ENCODE assay signal across 8 cellular contexts in genomic region chr11:34051349-34052035, GRCh38. TPM values are rescaled to one million over a fixed set of nuclear protein-coding genes. Genes with fewer than 3 reads are reported as not detected.
DNase-seq lines count a peak whose midpoint lies in the region; ATAC-seq and TF ChIP-seq lines count a peak whose summit lies in the region.

A gene with protein sequence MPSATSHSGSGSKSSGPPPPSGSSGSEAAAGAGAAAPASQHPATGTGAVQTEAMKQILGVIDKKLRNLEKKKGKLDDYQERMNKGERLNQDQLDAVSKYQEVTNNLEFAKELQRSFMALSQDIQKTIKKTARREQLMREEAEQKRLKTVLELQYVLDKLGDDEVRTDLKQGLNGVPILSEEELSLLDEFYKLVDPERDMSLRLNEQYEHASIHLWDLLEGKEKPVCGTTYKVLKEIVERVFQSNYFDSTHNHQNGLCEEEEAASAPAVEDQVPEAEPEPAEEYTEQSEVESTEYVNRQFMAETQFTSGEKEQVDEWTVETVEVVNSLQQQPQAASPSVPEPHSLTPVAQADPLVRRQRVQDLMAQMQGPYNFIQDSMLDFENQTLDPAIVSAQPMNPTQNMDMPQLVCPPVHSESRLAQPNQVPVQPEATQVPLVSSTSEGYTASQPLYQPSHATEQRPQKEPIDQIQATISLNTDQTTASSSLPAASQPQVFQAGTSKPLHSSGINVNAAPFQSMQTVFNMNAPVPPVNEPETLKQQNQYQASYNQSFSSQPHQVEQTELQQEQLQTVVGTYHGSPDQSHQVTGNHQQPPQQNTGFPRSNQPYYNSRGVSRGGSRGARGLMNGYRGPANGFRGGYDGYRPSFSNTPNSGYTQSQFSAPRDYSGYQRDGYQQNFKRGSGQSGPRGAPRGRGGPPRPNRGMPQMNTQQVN (plus strand): TSS chr11:34051731. CDS start chr11:34052421, 690 bp downstream.

- H3K36me3 ChIP-seq in SK-N-SH (replicated peaks in 1 of 2; ENCODE audit: control insufficient read depth in 1 of 2, insufficient read depth in 2 of 2, low read length in 1 of 2) (peaks cover 23 to 35% of the 10 kb centered on the region in 2 experiments), suprapubic skin (peaks cover 3% of the 10 kb centered on the region)

- peak within 1 kb of the TSS; percentile 95 for H3K4me2 ChIP-seq in SK-N-SH

- peak within 1 kb of the TSS; percentile 89 for H2AFZ ChIP-seq in SK-N-SH (ENCODE audit: low read depth)

- no peak for TF ChIP-seq RAD21 in SK-N-SH (IDR thresholded peaks at IDR 0.05; ENCODE audit: low read length)

- ATAC-seq in HG02571 (IDR thresholded peaks at IDR 0.05; ENCODE audit: unreplicated experiment), result peak; percentile 60

- peak within 1 kb of the TSS; percentile 95 for H3K4me3 ChIP-seq in SK-N-SH (ENCODE audit: low read depth in 2 of 2, low read length in 1 of 2)
- H3K4me3 ChIP-seq in suprapubic skin, result peak within 1 kb of the TSS; percentile 76

- peak within 1 kb of the TSS; percentile 99 for H3K9ac ChIP-seq in SK-N-SH

- H3K27ac ChIP-seq in SK-N-SH (ENCODE audit: low read depth in 2 of 2, low read length in 1 of 2) (peak within 1 kb of the TSS; percentile 97), suprapubic skin (peak within 1 kb of the TSS; percentile 98)

- CTCF ChIA-PET in SK-N-SH (lab: Yijun Ruan, JAX), result interaction anchor here (1.0 to 2.0 kb wide), 6 partner anchors 10 to 55 kb away, joined by 3 to 7 read pairs (median 3); partner anchors contain the start of gene NAT10

- H3K4me1 ChIP-seq in SK-N-SH (ENCODE audit: control insufficient read depth in 1 of 2, insufficient read depth in 2 of 2, low read depth in 1 of 2, low read length in 1 of 2) (peaks cover 13 to 70% of the 10 kb centered on the region in 2 experiments), suprapubic skin (peaks cover 41% of the 10 kb centered on the region)

- H3F3A ChIP-seq in SK-N-SH (replicated peaks; ENCODE audit: insufficient read depth), result peaks cover 14% of the 10 kb centered on the region

- TF ChIP-seq EP300 in SK-N-SH (IDR thresholded peaks at IDR 0.05; ENCODE audit: borderline replicate concordance in 1 of 2, low read depth in 1 of 2, low read length in 1 of 2), result peak in 1 of 2 experiments; percentile 3; a peak in 1 of 4 replicates
- TF ChIP-seq EP300 in suprapubic skin (IDR thresholded peaks at IDR 0.05), result no peak

- peaks cover 31% of the 10 kb centered on the region for H4K20me1 ChIP-seq in SK-N-SH (ENCODE audit: insufficient read depth)

- H3K79me2 ChIP-seq in SK-N-SH (ENCODE audit: insufficient read depth), result peaks cover 44% of the 10 kb centered on the region

- POLR2A ChIA-PET in SK-N-SH (lab: Yijun Ruan, JAX), result interaction anchor here (0.8 to 1.8 kb wide), 6 partner anchors 11 to 284 kb away, joined by 3 to 16 read pairs (median 3); partner anchors contain the start of gene NAT10

- no peak for TF ChIP-seq CTCF in SK-N-SH (IDR thresholded peaks at IDR 0.05)
- TF ChIP-seq CTCF in suprapubic skin (IDR thresholded peaks at IDR 0.05), result no peak

- WGBS in SK-N-SH (ENCODE audit: low lambda C conversion rate), result 0% methylated on average over 4 of the region's 64 CpGs
- WGBS in suprapubic skin, result 5% methylated on average over 4 of the region's 64 CpGs

- H3K27me3 ChIP-seq in SK-N-SH (ENCODE audit: insufficient read depth) (no peaks in the 10 kb centered on the region), suprapubic skin (no peaks in the 10 kb centered on the region)

- H3K9me3 ChIP-seq in SK-N-SH (no peaks in the 10 kb centered on the region), suprapubic skin (no peaks in the 10 kb centered on the region)

- DNase-seq in GM04504 (ENCODE audit: low read depth), result peak; percentile 69
- peak; percentile 93 for DNase-seq in NCI-H1092 (lab: John Stamatoyannopoulos, UW)
- DNase-seq in SK-N-SH, result peak; percentile 95
- peak; percentile 86 for DNase-seq in activated naive CD4-positive, alpha-beta T cell treated with anti-CD3 and anti-CD28 coated beads, Interleukin-2, amount 50 U/mL, for 16 hours
- DNase-seq in glomerular endothelial cell (ENCODE audit: extremely low read depth, low read depth, low spot score), result no peak
- DNase-seq in occipital lobe (lab: John Stamatoyannopoulos, UW), result peak; percentile 87
- DNase-seq in suprapubic skin (ENCODE audit: low spot score in 2 of 2), result peak; percentile 90 to 91

- no peaks in the 10 kb centered on the region for H3K9me2 ChIP-seq in SK-N-SH

- peak; percentile 50 to 54 for TF ChIP-seq POLR2A in suprapubic skin (IDR thresholded peaks at IDR 0.05)

TF ChIP-seq in SK-N-SH, 30 proteins besides CTCF, POLR2A, EP300 and RAD21:
- TF ChIP-seq SMC3 (IDR thresholded peaks at IDR 0.05; ENCODE audit: low read depth, low read length) (no peak), YY1 (IDR thresholded peaks at IDR 0.05; ENCODE audit: low read depth) (peak; percentile 30; the same call in 1 of the 2 replicates), FOXM1 (IDR thresholded peaks at IDR 0.05; ENCODE audit: low read depth) (0 out of 2 replicates have a peak, but pooled peaks have one; percentile 21), MXI1 (IDR thresholded peaks at IDR 0.05; ENCODE audit: low read depth, low read length) (peak; percentile 15; the same call in 1 of the 2 replicates), TAF1 (IDR thresholded peaks at IDR 0.05; ENCODE audit: borderline replicate concordance, low read depth, low read length) (peak; percentile 77), SIN3A (IDR thresholded peaks at IDR 0.05; ENCODE audit: borderline replicate concordance, low read depth, low read length) (0 out of 2 replicates have a peak, but pooled peaks have one; percentile 25), GATA2 (CRISPR knock-in tag; IDR thresholded peaks at IDR 0.05) (no peak), POLR2AphosphoS5 (IDR thresholded peaks at IDR 0.05; ENCODE audit: low read depth, low read length) (peak; percentile 82; the same call in 1 of the 2 replicates), EZH2phosphoT487 (IDR thresholded peaks at IDR 0.05; ENCODE audit: borderline replicate concordance, low read depth) (no peak)
- TF ChIP-seq, protein P1, sequence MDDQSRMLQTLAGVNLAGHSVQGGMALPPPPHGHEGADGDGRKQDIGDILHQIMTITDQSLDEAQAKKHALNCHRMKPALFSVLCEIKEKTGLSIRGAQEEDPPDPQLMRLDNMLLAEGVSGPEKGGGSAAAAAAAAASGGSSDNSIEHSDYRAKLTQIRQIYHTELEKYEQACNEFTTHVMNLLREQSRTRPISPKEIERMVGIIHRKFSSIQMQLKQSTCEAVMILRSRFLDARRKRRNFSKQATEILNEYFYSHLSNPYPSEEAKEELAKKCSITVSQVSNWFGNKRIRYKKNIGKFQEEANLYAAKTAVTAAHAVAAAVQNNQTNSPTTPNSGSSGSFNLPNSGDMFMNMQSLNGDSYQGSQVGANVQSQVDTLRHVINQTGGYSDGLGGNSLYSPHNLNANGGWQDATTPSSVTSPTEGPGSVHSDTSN (IDR thresholded peaks at IDR 0.05), result no peak
- TF ChIP-seq, protein P2, sequence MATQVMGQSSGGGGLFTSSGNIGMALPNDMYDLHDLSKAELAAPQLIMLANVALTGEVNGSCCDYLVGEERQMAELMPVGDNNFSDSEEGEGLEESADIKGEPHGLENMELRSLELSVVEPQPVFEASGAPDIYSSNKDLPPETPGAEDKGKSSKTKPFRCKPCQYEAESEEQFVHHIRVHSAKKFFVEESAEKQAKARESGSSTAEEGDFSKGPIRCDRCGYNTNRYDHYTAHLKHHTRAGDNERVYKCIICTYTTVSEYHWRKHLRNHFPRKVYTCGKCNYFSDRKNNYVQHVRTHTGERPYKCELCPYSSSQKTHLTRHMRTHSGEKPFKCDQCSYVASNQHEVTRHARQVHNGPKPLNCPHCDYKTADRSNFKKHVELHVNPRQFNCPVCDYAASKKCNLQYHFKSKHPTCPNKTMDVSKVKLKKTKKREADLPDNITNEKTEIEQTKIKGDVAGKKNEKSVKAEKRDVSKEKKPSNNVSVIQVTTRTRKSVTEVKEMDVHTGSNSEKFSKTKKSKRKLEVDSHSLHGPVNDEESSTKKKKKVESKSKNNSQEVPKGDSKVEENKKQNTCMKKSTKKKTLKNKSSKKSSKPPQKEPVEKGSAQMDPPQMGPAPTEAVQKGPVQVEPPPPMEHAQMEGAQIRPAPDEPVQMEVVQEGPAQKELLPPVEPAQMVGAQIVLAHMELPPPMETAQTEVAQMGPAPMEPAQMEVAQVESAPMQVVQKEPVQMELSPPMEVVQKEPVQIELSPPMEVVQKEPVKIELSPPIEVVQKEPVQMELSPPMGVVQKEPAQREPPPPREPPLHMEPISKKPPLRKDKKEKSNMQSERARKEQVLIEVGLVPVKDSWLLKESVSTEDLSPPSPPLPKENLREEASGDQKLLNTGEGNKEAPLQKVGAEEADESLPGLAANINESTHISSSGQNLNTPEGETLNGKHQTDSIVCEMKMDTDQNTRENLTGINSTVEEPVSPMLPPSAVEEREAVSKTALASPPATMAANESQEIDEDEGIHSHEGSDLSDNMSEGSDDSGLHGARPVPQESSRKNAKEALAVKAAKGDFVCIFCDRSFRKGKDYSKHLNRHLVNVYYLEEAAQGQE (IDR thresholded peaks at IDR 0.05; ENCODE audit: low read depth, low read length), result 0 out of 2 replicates have a peak, but pooled peaks have one; percentile 18
- TF ChIP-seq, protein P3, sequence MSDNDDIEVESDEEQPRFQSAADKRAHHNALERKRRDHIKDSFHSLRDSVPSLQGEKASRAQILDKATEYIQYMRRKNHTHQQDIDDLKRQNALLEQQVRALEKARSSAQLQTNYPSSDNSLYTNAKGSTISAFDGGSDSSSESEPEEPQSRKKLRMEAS (IDR thresholded peaks at IDR 0.05; ENCODE audit: low read depth), result 0 out of 2 replicates have a peak, but pooled peaks have one; percentile 8
- TF ChIP-seq, protein P4, sequence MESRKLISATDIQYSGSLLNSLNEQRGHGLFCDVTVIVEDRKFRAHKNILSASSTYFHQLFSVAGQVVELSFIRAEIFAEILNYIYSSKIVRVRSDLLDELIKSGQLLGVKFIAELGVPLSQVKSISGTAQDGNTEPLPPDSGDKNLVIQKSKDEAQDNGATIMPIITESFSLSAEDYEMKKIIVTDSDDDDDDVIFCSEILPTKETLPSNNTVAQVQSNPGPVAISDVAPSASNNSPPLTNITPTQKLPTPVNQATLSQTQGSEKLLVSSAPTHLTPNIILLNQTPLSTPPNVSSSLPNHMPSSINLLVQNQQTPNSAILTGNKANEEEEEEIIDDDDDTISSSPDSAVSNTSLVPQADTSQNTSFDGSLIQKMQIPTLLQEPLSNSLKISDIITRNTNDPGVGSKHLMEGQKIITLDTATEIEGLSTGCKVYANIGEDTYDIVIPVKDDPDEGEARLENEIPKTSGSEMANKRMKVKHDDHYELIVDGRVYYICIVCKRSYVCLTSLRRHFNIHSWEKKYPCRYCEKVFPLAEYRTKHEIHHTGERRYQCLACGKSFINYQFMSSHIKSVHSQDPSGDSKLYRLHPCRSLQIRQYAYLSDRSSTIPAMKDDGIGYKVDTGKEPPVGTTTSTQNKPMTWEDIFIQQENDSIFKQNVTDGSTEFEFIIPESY (IDR thresholded peaks at IDR 0.05; ENCODE audit: borderline replicate concordance, low read depth), result no peak

RNA-seq across cellular contexts. Expression of the gene that starts here (rescaled TPM):
- 67.1 and 93.4 TPM in 2 replicates for polyA plus RNA-seq in SK-N-SH (2012; rRNA removed)
- 90.0 and 90.5 TPM in 2 replicates for polyA plus RNA-seq in SK-N-SH (2012; cell fraction: cytosol; rRNA removed)
- polyA plus RNA-seq in SK-N-SH (2012; cell fraction: nucleus; rRNA removed), result 54.2 and 85.1 TPM in 2 replicates
- 207 and 211 TPM in 2 replicates for total RNA-seq in glomerular endothelial cell
- total RNA-seq in occipital lobe, result 292 TPM
- 100 to 1,000 TPM; 109 to 137 (median 117) TPM for total RNA-seq in suprapubic skin
